Comparison of ENCODE assay signal across 21 cellular contexts in the genomic region with DNA sequence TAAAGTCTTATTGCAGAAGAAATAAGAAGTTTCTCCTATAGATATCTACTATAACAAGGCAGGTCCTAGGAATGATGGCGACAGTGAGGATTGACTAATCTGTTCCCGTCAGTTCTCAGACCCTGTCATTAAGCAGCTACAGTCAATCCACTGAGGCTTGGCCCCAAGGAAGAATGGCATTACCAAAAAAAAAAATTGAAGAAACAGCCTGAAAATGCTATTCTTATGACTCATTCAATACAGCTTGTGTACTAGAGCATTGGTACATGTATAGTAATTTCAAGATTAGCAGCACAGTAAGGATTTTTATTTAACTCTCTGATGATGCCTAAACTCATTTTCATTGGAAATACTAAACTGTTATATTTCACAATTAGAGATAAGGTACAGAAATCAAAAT.
"Had no signal": no experiment of that assay in that cellular context is flagged by ENCODE, and none has a peak within 500 bp of the region (broad histone marks: within the 10 kb centered on the region; RNA-seq: fewer than 3 reads in every experiment).

No MANE protein-coding gene starts in this region.

- H3K36me3 ChIP-seq: SJCRH30 had no signal

- H3K9me3 ChIP-seq: SJCRH30 had no signal

- H3K4me1 ChIP-seq: SJCRH30 had no signal

- H3K27ac ChIP-seq: HL-60, SJCRH30 had no signal

- ATAC-seq: Panc1, Right ventricle myocardium inferior, SK-N-SH treated with all-trans-retinoic acid at 6 μM for 48 hours had no signal

- H3K4me3 ChIP-seq: SJCRH30 had no signal

- DNase-seq: KBM-7, NCI-H1092, NCI-H1105 treated with DMSO at 0.1 percent for 48 hours, NCI-H1417 treated with DMSO at 0.1 percent for 48 hours, NCI-H146, NCI-H187, NCI-H2029, NCI-H2081 treated with DMSO at 0.1 percent for 48 hours, NCI-H2171, NCI-H226, NCI-H446, NCI-H510A, NCI-H524 treated with DMSO at 0.1 percent for 48 hours, NCI-H69, NCI-H774, SHP77 treated with DMSO at 0.1 percent for 48 hours, SJCRH30 had no signal

- H3K27me3 ChIP-seq: SJCRH30 had no signal
